2 cellular contexts compared by ENCODE assay signal in the genomic region with DNA sequence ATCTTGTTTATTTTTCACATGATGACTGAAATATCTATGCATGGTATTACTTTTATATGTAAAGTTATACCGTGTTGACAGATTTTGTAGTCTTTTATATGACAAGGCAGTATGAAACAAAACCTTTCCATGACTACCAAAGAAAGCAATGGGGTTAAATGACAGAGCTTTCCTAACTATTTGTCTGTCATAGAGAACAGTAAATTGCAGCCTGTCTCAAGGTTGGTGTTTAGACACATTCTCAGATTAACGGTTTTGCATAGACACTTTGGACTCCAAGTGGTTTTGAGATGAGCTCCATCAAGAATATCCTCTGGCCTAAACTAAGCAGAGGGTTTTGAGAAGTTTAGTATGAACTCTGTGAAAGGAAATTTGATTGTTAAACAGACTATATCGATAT.
TF ChIP-seq lines count a peak whose summit lies in the region.

No MANE protein-coding gene starts in this region.

TF ChIP-seq in SK-N-SH, 30 proteins besides CTCF, POLR2A, EP300 and RAD21 (continued from another document):
- TF ChIP-seq, protein P1, sequence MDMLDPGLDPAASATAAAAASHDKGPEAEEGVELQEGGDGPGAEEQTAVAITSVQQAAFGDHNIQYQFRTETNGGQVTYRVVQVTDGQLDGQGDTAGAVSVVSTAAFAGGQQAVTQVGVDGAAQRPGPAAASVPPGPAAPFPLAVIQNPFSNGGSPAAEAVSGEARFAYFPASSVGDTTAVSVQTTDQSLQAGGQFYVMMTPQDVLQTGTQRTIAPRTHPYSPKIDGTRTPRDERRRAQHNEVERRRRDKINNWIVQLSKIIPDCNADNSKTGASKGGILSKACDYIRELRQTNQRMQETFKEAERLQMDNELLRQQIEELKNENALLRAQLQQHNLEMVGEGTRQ (IDR thresholded peaks at IDR 0.05; ENCODE audit: borderline replicate concordance, low read depth, low read length): no peak
- TF ChIP-seq SMC3 (IDR thresholded peaks at IDR 0.05; ENCODE audit: low read depth, low read length): no peak
- TF ChIP-seq, protein P2, sequence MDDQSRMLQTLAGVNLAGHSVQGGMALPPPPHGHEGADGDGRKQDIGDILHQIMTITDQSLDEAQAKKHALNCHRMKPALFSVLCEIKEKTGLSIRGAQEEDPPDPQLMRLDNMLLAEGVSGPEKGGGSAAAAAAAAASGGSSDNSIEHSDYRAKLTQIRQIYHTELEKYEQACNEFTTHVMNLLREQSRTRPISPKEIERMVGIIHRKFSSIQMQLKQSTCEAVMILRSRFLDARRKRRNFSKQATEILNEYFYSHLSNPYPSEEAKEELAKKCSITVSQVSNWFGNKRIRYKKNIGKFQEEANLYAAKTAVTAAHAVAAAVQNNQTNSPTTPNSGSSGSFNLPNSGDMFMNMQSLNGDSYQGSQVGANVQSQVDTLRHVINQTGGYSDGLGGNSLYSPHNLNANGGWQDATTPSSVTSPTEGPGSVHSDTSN (IDR thresholded peaks at IDR 0.05): no peak
- TF ChIP-seq EZH2phosphoT487 (IDR thresholded peaks at IDR 0.05; ENCODE audit: borderline replicate concordance, low read depth): no peak
- TF ChIP-seq RFX5 (IDR thresholded peaks at IDR 0.05; ENCODE audit: low read length): no peak
- no peak for TF ChIP-seq NFIC (IDR thresholded peaks at IDR 0.05; ENCODE audit: borderline replicate concordance)
- no peak for TF ChIP-seq ELF1 (IDR thresholded peaks at IDR 0.05)
- TF ChIP-seq FOXJ3 (CRISPR knock-in tag; IDR thresholded peaks at IDR 0.05): no peak
- no peak for TF ChIP-seq POLR2AphosphoS5 (IDR thresholded peaks at IDR 0.05; ENCODE audit: low read depth, low read length)
- TF ChIP-seq FOSL2 (IDR thresholded peaks at IDR 0.05; ENCODE audit: borderline replicate concordance, low read depth): no peak
- TF ChIP-seq MXI1 (IDR thresholded peaks at IDR 0.05; ENCODE audit: low read depth, low read length): no peak
- no peak for TF ChIP-seq TEAD4 (IDR thresholded peaks at IDR 0.05; ENCODE audit: borderline replicate concordance, insufficient read depth)
- no peak for TF ChIP-seq YY1 (IDR thresholded peaks at IDR 0.05; ENCODE audit: low read depth)
- TF ChIP-seq, protein P3, sequence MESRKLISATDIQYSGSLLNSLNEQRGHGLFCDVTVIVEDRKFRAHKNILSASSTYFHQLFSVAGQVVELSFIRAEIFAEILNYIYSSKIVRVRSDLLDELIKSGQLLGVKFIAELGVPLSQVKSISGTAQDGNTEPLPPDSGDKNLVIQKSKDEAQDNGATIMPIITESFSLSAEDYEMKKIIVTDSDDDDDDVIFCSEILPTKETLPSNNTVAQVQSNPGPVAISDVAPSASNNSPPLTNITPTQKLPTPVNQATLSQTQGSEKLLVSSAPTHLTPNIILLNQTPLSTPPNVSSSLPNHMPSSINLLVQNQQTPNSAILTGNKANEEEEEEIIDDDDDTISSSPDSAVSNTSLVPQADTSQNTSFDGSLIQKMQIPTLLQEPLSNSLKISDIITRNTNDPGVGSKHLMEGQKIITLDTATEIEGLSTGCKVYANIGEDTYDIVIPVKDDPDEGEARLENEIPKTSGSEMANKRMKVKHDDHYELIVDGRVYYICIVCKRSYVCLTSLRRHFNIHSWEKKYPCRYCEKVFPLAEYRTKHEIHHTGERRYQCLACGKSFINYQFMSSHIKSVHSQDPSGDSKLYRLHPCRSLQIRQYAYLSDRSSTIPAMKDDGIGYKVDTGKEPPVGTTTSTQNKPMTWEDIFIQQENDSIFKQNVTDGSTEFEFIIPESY (IDR thresholded peaks at IDR 0.05; ENCODE audit: borderline replicate concordance, low read depth): no peak

TF ChIP-seq in SK-N-SH treated with all-trans-retinoic acid at 6 μM for 48 hours, 23 proteins besides CTCF, POLR2A, EP300 and RAD21 (continued from another document):
- TF ChIP-seq, protein P4, sequence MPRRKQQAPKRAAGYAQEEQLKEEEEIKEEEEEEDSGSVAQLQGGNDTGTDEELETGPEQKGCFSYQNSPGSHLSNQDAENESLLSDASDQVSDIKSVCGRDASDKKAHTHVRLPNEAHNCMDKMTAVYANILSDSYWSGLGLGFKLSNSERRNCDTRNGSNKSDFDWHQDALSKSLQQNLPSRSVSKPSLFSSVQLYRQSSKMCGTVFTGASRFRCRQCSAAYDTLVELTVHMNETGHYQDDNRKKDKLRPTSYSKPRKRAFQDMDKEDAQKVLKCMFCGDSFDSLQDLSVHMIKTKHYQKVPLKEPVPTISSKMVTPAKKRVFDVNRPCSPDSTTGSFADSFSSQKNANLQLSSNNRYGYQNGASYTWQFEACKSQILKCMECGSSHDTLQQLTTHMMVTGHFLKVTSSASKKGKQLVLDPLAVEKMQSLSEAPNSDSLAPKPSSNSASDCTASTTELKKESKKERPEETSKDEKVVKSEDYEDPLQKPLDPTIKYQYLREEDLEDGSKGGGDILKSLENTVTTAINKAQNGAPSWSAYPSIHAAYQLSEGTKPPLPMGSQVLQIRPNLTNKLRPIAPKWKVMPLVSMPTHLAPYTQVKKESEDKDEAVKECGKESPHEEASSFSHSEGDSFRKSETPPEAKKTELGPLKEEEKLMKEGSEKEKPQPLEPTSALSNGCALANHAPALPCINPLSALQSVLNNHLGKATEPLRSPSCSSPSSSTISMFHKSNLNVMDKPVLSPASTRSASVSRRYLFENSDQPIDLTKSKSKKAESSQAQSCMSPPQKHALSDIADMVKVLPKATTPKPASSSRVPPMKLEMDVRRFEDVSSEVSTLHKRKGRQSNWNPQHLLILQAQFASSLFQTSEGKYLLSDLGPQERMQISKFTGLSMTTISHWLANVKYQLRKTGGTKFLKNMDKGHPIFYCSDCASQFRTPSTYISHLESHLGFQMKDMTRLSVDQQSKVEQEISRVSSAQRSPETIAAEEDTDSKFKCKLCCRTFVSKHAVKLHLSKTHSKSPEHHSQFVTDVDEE (CRISPR knock-in tag; IDR thresholded peaks at IDR 0.05): no peak
- TF ChIP-seq PPARA (CRISPR knock-in tag; IDR thresholded peaks at IDR 0.05; ENCODE audit: borderline replicate concordance) (no peak), CSDC2 (CRISPR knock-in tag; IDR thresholded peaks at IDR 0.05) (no peak), BACH2 (CRISPR knock-in tag; IDR thresholded peaks at IDR 0.05; ENCODE audit: borderline replicate concordance) (no peak), SNAI2 (CRISPR knock-in tag; IDR thresholded peaks at IDR 0.05) (no peak), ZFP3 (CRISPR knock-in tag; IDR thresholded peaks at IDR 0.05) (no peak), ESRRG (CRISPR knock-in tag; IDR thresholded peaks at IDR 0.05) (no peak), ZNF70 (CRISPR knock-in tag; IDR thresholded peaks at IDR 0.05) (no peak), TOX (CRISPR knock-in tag; IDR thresholded peaks at IDR 0.05; ENCODE audit: borderline replicate concordance) (no peak), ZFP30 (CRISPR knock-in tag; IDR thresholded peaks at IDR 0.05) (no peak), ZNF565 (CRISPR knock-in tag; conservative IDR thresholded peaks at IDR 0.05; ENCODE audit: low read depth) (no peak), GLIS3 (CRISPR knock-in tag; IDR thresholded peaks at IDR 0.05) (no peak), OSR1 (CRISPR knock-in tag; IDR thresholded peaks at IDR 0.05) (no peak), ISL1 (CRISPR knock-in tag; IDR thresholded peaks at IDR 0.05) (no peak)
- TF ChIP-seq, protein P5, sequence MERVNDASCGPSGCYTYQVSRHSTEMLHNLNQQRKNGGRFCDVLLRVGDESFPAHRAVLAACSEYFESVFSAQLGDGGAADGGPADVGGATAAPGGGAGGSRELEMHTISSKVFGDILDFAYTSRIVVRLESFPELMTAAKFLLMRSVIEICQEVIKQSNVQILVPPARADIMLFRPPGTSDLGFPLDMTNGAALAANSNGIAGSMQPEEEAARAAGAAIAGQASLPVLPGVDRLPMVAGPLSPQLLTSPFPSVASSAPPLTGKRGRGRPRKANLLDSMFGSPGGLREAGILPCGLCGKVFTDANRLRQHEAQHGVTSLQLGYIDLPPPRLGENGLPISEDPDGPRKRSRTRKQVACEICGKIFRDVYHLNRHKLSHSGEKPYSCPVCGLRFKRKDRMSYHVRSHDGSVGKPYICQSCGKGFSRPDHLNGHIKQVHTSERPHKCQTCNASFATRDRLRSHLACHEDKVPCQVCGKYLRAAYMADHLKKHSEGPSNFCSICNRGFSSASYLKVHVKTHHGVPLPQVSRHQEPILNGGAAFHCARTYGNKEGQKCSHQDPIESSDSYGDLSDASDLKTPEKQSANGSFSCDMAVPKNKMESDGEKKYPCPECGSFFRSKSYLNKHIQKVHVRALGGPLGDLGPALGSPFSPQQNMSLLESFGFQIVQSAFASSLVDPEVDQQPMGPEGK (CRISPR knock-in tag; IDR thresholded peaks at IDR 0.05; ENCODE audit: borderline replicate concordance): no peak
- TF ChIP-seq, protein P6, sequence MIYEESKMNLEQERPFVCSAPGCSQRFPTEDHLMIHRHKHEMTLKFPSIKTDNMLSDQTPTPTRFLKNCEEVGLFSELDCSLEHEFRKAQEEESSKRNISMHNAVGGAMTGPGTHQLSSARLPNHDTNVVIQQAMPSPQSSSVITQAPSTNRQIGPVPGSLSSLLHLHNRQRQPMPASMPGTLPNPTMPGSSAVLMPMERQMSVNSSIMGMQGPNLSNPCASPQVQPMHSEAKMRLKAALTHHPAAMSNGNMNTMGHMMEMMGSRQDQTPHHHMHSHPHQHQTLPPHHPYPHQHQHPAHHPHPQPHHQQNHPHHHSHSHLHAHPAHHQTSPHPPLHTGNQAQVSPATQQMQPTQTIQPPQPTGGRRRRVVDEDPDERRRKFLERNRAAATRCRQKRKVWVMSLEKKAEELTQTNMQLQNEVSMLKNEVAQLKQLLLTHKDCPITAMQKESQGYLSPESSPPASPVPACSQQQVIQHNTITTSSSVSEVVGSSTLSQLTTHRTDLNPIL (CRISPR knock-in tag; IDR thresholded peaks at IDR 0.05; ENCODE audit: low read depth): no peak
- TF ChIP-seq, protein P7, sequence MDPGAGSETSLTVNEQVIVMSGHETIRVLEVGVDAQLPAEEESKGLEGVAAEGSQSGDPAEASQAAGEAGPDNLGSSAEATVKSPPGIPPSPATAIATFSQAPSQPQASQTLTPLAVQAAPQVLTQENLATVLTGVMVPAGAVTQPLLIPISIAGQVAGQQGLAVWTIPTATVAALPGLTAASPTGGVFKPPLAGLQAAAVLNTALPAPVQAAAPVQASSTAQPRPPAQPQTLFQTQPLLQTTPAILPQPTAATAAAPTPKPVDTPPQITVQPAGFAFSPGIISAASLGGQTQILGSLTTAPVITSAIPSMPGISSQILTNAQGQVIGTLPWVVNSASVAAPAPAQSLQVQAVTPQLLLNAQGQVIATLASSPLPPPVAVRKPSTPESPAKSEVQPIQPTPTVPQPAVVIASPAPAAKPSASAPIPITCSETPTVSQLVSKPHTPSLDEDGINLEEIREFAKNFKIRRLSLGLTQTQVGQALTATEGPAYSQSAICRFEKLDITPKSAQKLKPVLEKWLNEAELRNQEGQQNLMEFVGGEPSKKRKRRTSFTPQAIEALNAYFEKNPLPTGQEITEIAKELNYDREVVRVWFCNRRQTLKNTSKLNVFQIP (CRISPR knock-in tag; IDR thresholded peaks at IDR 0.05; ENCODE audit: borderline replicate concordance, low read depth): no peak
TF ChIP-seq in SK-N-SH treated with all-trans-retinoic acid at 6 μM for 48 hours: peak in this region for 0.
